ENCODE assay signal across 23 cellular contexts in genomic region chr3:84136425-84136824, GRCh38.
DNase-seq lines count a peak whose midpoint lies in the region; ATAC-seq and TF ChIP-seq lines count a peak whose summit lies in the region.
"Had no signal": no experiment of that assay in that cellular context is flagged by ENCODE, and none has a peak within 500 bp of the region (broad histone marks: within the 10 kb centered on the region; RNA-seq: fewer than 3 reads in every experiment).

No MANE protein-coding gene starts in this region.

- no peaks in the 10 kb centered on the region for H3K79me2 ChIP-seq in SK-N-SH (ENCODE audit: insufficient read depth)

- no peaks in the 10 kb centered on the region for H3F3A ChIP-seq in SK-N-SH (replicated peaks; ENCODE audit: insufficient read depth)

- H3K9me2 ChIP-seq in SK-N-SH = no peaks in the 10 kb centered on the region

- no peaks in the 10 kb centered on the region for H4K20me1 ChIP-seq in SK-N-SH (ENCODE audit: insufficient read depth)

- peak; percentile 43 for TF ChIP-seq CTCF in SK-N-SH (IDR thresholded peaks at IDR 0.05)
- TF ChIP-seq CTCF in type B pancreatic cell (conservative IDR thresholded peaks at IDR 0.05) = peak; percentile 52

- no peaks in the 10 kb centered on the region for H3K9me3 ChIP-seq in SK-N-SH
- H3K9me3 ChIP-seq: esophagus muscularis mucosa had no signal

- H3K27ac ChIP-seq in SK-N-SH (ENCODE audit: low read depth in 2 of 2, low read length in 1 of 2) = no peak overlapping the region
- H3K27ac ChIP-seq: esophagus muscularis mucosa had no signal

- TF ChIP-seq EP300 in SK-N-SH (IDR thresholded peaks at IDR 0.05; ENCODE audit: borderline replicate concordance in 1 of 2, low read depth in 1 of 2, low read length in 1 of 2) = no peak

- no peak overlapping the region for H3K4me3 ChIP-seq in SK-N-SH (ENCODE audit: low read depth in 2 of 2, low read length in 1 of 2)
- H3K4me3 ChIP-seq: esophagus muscularis mucosa, mucosa of descending colon had no signal

- no peak for ATAC-seq in SK-N-SH treated with all-trans-retinoic acid at 6 μM for 48 hours
- ATAC-seq: left lobe of liver, mucosa of descending colon, right cardiac atrium had no signal

- H3K36me3 Mint-ChIP-seq in type B pancreatic cell = no peaks in the 10 kb centered on the region
- H3K36me3 Mint-ChIP-seq: CD4-positive, CD25-positive, alpha-beta regulatory T cell had no signal

- no peak overlapping the region for H2AFZ ChIP-seq in SK-N-SH (ENCODE audit: low read depth)

- peaks cover 6% of the 10 kb centered on the region for H3K4me1 Mint-ChIP-seq in type B pancreatic cell (ENCODE audit: unreplicated experiment)
- H3K4me1 Mint-ChIP-seq: CD4-positive, CD25-positive, alpha-beta regulatory T cell had no signal

- no peaks in the 10 kb centered on the region for H3K9me3 Mint-ChIP-seq in type B pancreatic cell

- intact Hi-C loops in posterior cingulate gyrus (cut with DNase I) = no loop called here

- no peaks in the 10 kb centered on the region for H3K36me3 ChIP-seq in SK-N-SH (replicated peaks in 1 of 2; ENCODE audit: control insufficient read depth in 1 of 2, insufficient read depth in 2 of 2, low read length in 1 of 2)
- H3K36me3 ChIP-seq: esophagus muscularis mucosa had no signal

- no peak overlapping the region for H3K4me3 Mint-ChIP-seq in type B pancreatic cell
- H3K4me3 Mint-ChIP-seq: CD4-positive, CD25-positive, alpha-beta regulatory T cell had no signal

- CTCF ChIA-PET in SK-N-SH (lab: Yijun Ruan, JAX) = no interaction called here

- POLR2A ChIA-PET in SK-N-SH (lab: Yijun Ruan, JAX) = no interaction called here

- no peak for TF ChIP-seq RAD21 in SK-N-SH (IDR thresholded peaks at IDR 0.05; ENCODE audit: low read length)

- no peaks in the 10 kb centered on the region; the same call in 1 of the 2 replicates for H3K27me3 ChIP-seq in SK-N-SH (ENCODE audit: insufficient read depth)
- H3K27me3 ChIP-seq: esophagus muscularis mucosa had no signal

- H3K4me1 ChIP-seq in SK-N-SH (ENCODE audit: control insufficient read depth in 1 of 2, insufficient read depth in 2 of 2, low read depth in 1 of 2, low read length in 1 of 2) = no peaks in the 10 kb centered on the region
- H3K4me1 ChIP-seq: esophagus muscularis mucosa had no signal

- no peak overlapping the region for H3K4me2 ChIP-seq in SK-N-SH

- WGBS in SK-N-SH (ENCODE audit: low lambda C conversion rate) = 2% methylated on average over 2 of the region's 2 CpGs

- H3K27ac Mint-ChIP-seq in type B pancreatic cell = no peak overlapping the region
- H3K27ac Mint-ChIP-seq: CD4-positive, CD25-positive, alpha-beta regulatory T cell had no signal

- H3K9ac ChIP-seq in SK-N-SH = no peak overlapping the region

- no peaks in the 10 kb centered on the region for H3K27me3 Mint-ChIP-seq in type B pancreatic cell
- H3K27me3 Mint-ChIP-seq: CD4-positive, CD25-positive, alpha-beta regulatory T cell had no signal

- DNase-seq in SK-N-SH (no peak), RKO (ENCODE audit: low spot score) (peak; percentile 2), foreskin melanocyte (peak; percentile 4), type B pancreatic cell (ENCODE audit: extremely low spot score, unreplicated experiment) (no peak), posterior cingulate gyrus (no peak), SIG-M5 treated with dmso at 0.1 percent for 504 hours (lab: John Stamatoyannopoulos, UW; ENCODE audit: unreplicated experiment) (no peak), NCI-H1694 treated with DMSO at 0.1 percent for 48 hours (lab: John Stamatoyannopoulos, UW) (no peak)
- DNase-seq: activated CD4-positive, alpha-beta T cell treated with anti-CD3 and anti-CD28 coated beads, Interleukin-2, amount 50 U/mL, for 1 hour; activated CD8-positive, alpha-beta memory T cell treated with anti-CD3 and anti-CD28 coated beads, Interleukin-2, amount 50 U/mL, for 48 hours; activated effector memory CD4-positive, alpha-beta T cell treated with Interleukin-2 at 50 U/mL for 16 hours; CD4-positive, CD25-positive, alpha-beta regulatory T cell; central memory CD4-positive, alpha-beta T cell; effector CD4-positive, alpha-beta T cell; glutamatergic neuron; mucosa of descending colon; NCI-H1436; NCI-H345; right cardiac atrium; SHP77; stimulated activated CD4-positive, alpha-beta T cell treated with anti-CD3 and anti-CD28 coated beads, Interleukin-15, amount 100 ng/mL, for 24 hours had no signal

TF ChIP-seq in SK-N-SH, 30 proteins besides CTCF, POLR2A, EP300 and RAD21:
- TF ChIP-seq, protein P1, sequence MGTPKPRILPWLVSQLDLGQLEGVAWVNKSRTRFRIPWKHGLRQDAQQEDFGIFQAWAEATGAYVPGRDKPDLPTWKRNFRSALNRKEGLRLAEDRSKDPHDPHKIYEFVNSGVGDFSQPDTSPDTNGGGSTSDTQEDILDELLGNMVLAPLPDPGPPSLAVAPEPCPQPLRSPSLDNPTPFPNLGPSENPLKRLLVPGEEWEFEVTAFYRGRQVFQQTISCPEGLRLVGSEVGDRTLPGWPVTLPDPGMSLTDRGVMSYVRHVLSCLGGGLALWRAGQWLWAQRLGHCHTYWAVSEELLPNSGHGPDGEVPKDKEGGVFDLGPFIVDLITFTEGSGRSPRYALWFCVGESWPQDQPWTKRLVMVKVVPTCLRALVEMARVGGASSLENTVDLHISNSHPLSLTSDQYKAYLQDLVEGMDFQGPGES (IDR thresholded peaks at IDR 0.05; ENCODE audit: low read depth, low read length) = no peak
- TF ChIP-seq, protein P2, sequence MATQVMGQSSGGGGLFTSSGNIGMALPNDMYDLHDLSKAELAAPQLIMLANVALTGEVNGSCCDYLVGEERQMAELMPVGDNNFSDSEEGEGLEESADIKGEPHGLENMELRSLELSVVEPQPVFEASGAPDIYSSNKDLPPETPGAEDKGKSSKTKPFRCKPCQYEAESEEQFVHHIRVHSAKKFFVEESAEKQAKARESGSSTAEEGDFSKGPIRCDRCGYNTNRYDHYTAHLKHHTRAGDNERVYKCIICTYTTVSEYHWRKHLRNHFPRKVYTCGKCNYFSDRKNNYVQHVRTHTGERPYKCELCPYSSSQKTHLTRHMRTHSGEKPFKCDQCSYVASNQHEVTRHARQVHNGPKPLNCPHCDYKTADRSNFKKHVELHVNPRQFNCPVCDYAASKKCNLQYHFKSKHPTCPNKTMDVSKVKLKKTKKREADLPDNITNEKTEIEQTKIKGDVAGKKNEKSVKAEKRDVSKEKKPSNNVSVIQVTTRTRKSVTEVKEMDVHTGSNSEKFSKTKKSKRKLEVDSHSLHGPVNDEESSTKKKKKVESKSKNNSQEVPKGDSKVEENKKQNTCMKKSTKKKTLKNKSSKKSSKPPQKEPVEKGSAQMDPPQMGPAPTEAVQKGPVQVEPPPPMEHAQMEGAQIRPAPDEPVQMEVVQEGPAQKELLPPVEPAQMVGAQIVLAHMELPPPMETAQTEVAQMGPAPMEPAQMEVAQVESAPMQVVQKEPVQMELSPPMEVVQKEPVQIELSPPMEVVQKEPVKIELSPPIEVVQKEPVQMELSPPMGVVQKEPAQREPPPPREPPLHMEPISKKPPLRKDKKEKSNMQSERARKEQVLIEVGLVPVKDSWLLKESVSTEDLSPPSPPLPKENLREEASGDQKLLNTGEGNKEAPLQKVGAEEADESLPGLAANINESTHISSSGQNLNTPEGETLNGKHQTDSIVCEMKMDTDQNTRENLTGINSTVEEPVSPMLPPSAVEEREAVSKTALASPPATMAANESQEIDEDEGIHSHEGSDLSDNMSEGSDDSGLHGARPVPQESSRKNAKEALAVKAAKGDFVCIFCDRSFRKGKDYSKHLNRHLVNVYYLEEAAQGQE (IDR thresholded peaks at IDR 0.05; ENCODE audit: low read depth, low read length) = no peak
- TF ChIP-seq NFIC (IDR thresholded peaks at IDR 0.05; ENCODE audit: borderline replicate concordance) (no peak), POLR2AphosphoS5 (IDR thresholded peaks at IDR 0.05; ENCODE audit: low read depth, low read length) (no peak)

TF ChIP-seq in SK-N-SH treated with all-trans-retinoic acid at 6 μM for 48 hours, 23 proteins besides CTCF, POLR2A, EP300 and RAD21 (continues in another document):
- TF ChIP-seq CSDC2 (CRISPR knock-in tag; IDR thresholded peaks at IDR 0.05) (no peak), ZNF565 (CRISPR knock-in tag; conservative IDR thresholded peaks at IDR 0.05; ENCODE audit: low read depth) (no peak), SNAI2 (CRISPR knock-in tag; IDR thresholded peaks at IDR 0.05) (no peak), ZNF70 (CRISPR knock-in tag; IDR thresholded peaks at IDR 0.05) (no peak), BACH2 (CRISPR knock-in tag; IDR thresholded peaks at IDR 0.05; ENCODE audit: borderline replicate concordance) (no peak), TCF4 (CRISPR knock-in tag; IDR thresholded peaks at IDR 0.05; ENCODE audit: borderline replicate concordance) (no peak), OSR1 (CRISPR knock-in tag; IDR thresholded peaks at IDR 0.05) (no peak)
- TF ChIP-seq, protein P3, sequence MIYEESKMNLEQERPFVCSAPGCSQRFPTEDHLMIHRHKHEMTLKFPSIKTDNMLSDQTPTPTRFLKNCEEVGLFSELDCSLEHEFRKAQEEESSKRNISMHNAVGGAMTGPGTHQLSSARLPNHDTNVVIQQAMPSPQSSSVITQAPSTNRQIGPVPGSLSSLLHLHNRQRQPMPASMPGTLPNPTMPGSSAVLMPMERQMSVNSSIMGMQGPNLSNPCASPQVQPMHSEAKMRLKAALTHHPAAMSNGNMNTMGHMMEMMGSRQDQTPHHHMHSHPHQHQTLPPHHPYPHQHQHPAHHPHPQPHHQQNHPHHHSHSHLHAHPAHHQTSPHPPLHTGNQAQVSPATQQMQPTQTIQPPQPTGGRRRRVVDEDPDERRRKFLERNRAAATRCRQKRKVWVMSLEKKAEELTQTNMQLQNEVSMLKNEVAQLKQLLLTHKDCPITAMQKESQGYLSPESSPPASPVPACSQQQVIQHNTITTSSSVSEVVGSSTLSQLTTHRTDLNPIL (CRISPR knock-in tag; IDR thresholded peaks at IDR 0.05; ENCODE audit: low read depth) = no peak
- TF ChIP-seq, protein P4, sequence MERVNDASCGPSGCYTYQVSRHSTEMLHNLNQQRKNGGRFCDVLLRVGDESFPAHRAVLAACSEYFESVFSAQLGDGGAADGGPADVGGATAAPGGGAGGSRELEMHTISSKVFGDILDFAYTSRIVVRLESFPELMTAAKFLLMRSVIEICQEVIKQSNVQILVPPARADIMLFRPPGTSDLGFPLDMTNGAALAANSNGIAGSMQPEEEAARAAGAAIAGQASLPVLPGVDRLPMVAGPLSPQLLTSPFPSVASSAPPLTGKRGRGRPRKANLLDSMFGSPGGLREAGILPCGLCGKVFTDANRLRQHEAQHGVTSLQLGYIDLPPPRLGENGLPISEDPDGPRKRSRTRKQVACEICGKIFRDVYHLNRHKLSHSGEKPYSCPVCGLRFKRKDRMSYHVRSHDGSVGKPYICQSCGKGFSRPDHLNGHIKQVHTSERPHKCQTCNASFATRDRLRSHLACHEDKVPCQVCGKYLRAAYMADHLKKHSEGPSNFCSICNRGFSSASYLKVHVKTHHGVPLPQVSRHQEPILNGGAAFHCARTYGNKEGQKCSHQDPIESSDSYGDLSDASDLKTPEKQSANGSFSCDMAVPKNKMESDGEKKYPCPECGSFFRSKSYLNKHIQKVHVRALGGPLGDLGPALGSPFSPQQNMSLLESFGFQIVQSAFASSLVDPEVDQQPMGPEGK (CRISPR knock-in tag; IDR thresholded peaks at IDR 0.05; ENCODE audit: borderline replicate concordance) = no peak

Comparison
In these comparisons a context has a peak if more than half of its experiments do, and no peak if none do; other contexts are left out.
1. DNase-seq: peak in RKO (single experiment) and foreskin melanocyte (single experiment); none in SK-N-SH (single experiment), type B pancreatic cell (single experiment), posterior cingulate gyrus (0 of 10), SIG-M5 treated with dmso at 0.1 percent for 504 hours (single experiment) and NCI-H1694 treated with DMSO at 0.1 percent for 48 hours (single experiment).